ENCODE assay signal across 7 cellular contexts in genomic region chr2:119174216-119174992, GRCh38. TPM values are rescaled to one million over a fixed set of nuclear protein-coding genes. Genes with fewer than 3 reads are reported as not detected.
DNase-seq lines count a peak whose midpoint lies in the region; ATAC-seq and TF ChIP-seq lines count a peak whose summit lies in the region.

No MANE protein-coding gene starts in this region.

- H3K4me3 Mint-ChIP-seq in activated CD8-positive, alpha-beta T cell treated with anti-CD3 and anti-CD28 coated beads for 36 hours, result no peak overlapping the region

- H3K4me1 ChIP-seq in osteoblast (ENCODE audit: insufficient read depth, low read length) (peaks cover 4% of the 10 kb centered on the region), aorta (ENCODE audit: control insufficient read depth in 1 of 2, insufficient read depth in 2 of 2, low read length in 2 of 2) (peaks cover 0 to 1% of the 10 kb centered on the region in 2 donors)

- TF ChIP-seq CTCF in GM12865 (IDR thresholded peaks at IDR 0.05; ENCODE audit: insufficient read depth, low read depth, low read length, missing control alignments) (peak; percentile 89), epithelial cell of esophagus (IDR thresholded peaks at IDR 0.05; ENCODE audit: insufficient read depth, low read depth, low read length, missing control alignments) (peak; percentile 74), osteoblast (IDR thresholded peaks at IDR 0.05; ENCODE audit: extremely low read depth, low read depth, low read length) (peak; percentile 82)
- peak; percentile 83 for TF ChIP-seq CTCF in activated CD8-positive, alpha-beta T cell treated with anti-CD3 and anti-CD28 coated beads for 36 hours (IDR thresholded peaks at IDR 0.05)

- 62 to 65% methylated on average over 22 of the region's 22 CpGs for WGBS in aorta, 2 donors

- no peaks in the 10 kb centered on the region for H3K79me2 ChIP-seq in osteoblast (ENCODE audit: insufficient read depth, low read length)

- H3K9me3 ChIP-seq in osteoblast (ENCODE audit: low read depth, low read length), result no peaks in the 10 kb centered on the region
- H3K9me3 ChIP-seq in aorta (ENCODE audit: control insufficient read depth, low read length), result no peaks in the 10 kb centered on the region

- H3K4me3 ChIP-seq in GM12865 (ENCODE audit: low read depth, low read length) (no peak overlapping the region), epithelial cell of esophagus (ENCODE audit: low read length) (no peak overlapping the region), osteoblast (ENCODE audit: insufficient read depth, low read length) (no peak overlapping the region), aorta (ENCODE audit: low read length in 2 of 2) (no peak overlapping the region)

- POLR2A ChIA-PET in HEK293T (lab: Yijun Ruan, JAX), result no interaction called here
- POLR2A ChIA-PET in activated CD8-positive, alpha-beta T cell treated with anti-CD3 and anti-CD28 coated beads for 36 hours (lab: Charles Lee), result no interaction called here

- no peaks in the 10 kb centered on the region for H3K27me3 Mint-ChIP-seq in activated CD8-positive, alpha-beta T cell treated with anti-CD3 and anti-CD28 coated beads for 36 hours

- peak; percentile 56 for ATAC-seq in activated CD8-positive, alpha-beta T cell treated with anti-CD3 and anti-CD28 coated beads for 36 hours
- no peak for ATAC-seq in aorta (ENCODE audit: low FRiP score)

- H2AFZ ChIP-seq in osteoblast (ENCODE audit: low read length), result no peak overlapping the region

- DNase-seq in GM12865 (ENCODE audit: low read depth) (peak; percentile 61), HEK293T (ENCODE audit: extremely low spot score) (peak; percentile 78), NCI-H2227 treated with DMSO at 0.1 percent for 48 hours (lab: John Stamatoyannopoulos, UW) (peak; percentile 60), epithelial cell of esophagus (ENCODE audit: low read depth) (peak; percentile 56), osteoblast (ENCODE audit: insufficient read length, low spot score, missing footprints) (peak; percentile 88), aorta (no peak)
- peak; percentile 62 for DNase-seq in activated CD8-positive, alpha-beta T cell treated with anti-CD3 and anti-CD28 coated beads for 36 hours

- H3K27ac Mint-ChIP-seq in activated CD8-positive, alpha-beta T cell treated with anti-CD3 and anti-CD28 coated beads for 36 hours, result no peak overlapping the region

- CTCF ChIA-PET in HEK293T (lab: Yijun Ruan, JAX), result interaction anchor here (0.6 to 1.6 kb wide), 4 partner anchors 11 to 146 kb away, joined by 3 to 4 read pairs (median 4); no protein-coding TSS in a partner anchor
- CTCF ChIA-PET in activated CD8-positive, alpha-beta T cell treated with anti-CD3 and anti-CD28 coated beads for 36 hours (lab: Charles Lee), result interaction anchor here (0.7 to 4.6 kb wide), 6 partner anchors 11 to 293 kb away, joined by 3 to 48 read pairs (median 4); no protein-coding TSS in a partner anchor

- H3K36me3 ChIP-seq in osteoblast (ENCODE audit: insufficient read depth, low read length), result no peaks in the 10 kb centered on the region
- no peaks in the 10 kb centered on the region for H3K36me3 ChIP-seq in aorta (ENCODE audit: control insufficient read depth in 1 of 2, insufficient read depth in 2 of 2, low read length in 1 of 2)

- intact Hi-C loops in activated CD8-positive, alpha-beta T cell treated with anti-CD3 and anti-CD28 coated beads for 36 hours (cut with micrococcal nuclease), result loop anchor here (2.0 to 10.0 kb wide), 2 partner anchors 160 to 292 kb away; no protein-coding TSS in a partner anchor
- intact Hi-C loops in aorta (cut with DNase I), result no loop called here

- H3K9me3 Mint-ChIP-seq in activated CD8-positive, alpha-beta T cell treated with anti-CD3 and anti-CD28 coated beads for 36 hours, result no peaks in the 10 kb centered on the region

- no peak overlapping the region for H3K27ac ChIP-seq in osteoblast (ENCODE audit: low read depth, low read length)
- H3K27ac ChIP-seq in aorta (ENCODE audit: low read depth in 1 of 2, low read length in 2 of 2), result no peak overlapping the region

- H3K27me3 ChIP-seq in osteoblast (ENCODE audit: insufficient read depth, low read length), result no peaks in the 10 kb centered on the region
- no peaks in the 10 kb centered on the region for H3K27me3 ChIP-seq in aorta (ENCODE audit: control insufficient read depth in 1 of 2, insufficient read depth in 2 of 2, low read length in 1 of 2)

- no peaks in the 10 kb centered on the region for H3K36me3 Mint-ChIP-seq in activated CD8-positive, alpha-beta T cell treated with anti-CD3 and anti-CD28 coated beads for 36 hours (ENCODE audit: low read depth)

- no peaks in the 10 kb centered on the region for H3K4me1 Mint-ChIP-seq in activated CD8-positive, alpha-beta T cell treated with anti-CD3 and anti-CD28 coated beads for 36 hours (ENCODE audit: low read depth)

- no peak overlapping the region for H3K4me2 ChIP-seq in osteoblast (ENCODE audit: insufficient read depth, low read length)

- H4K20me1 ChIP-seq in osteoblast (ENCODE audit: insufficient read depth, low read length), result no peaks in the 10 kb centered on the region

TF ChIP-seq in HEK293T, 16 proteins besides CTCF, POLR2A, EP300 and RAD21:
- TF ChIP-seq FOXA1 (IDR thresholded peaks at IDR 0.05) (no peak), ELF4 (IDR thresholded peaks at IDR 0.05) (no peak), TARDBP (IDR thresholded peaks at IDR 0.05) (no peak), CTBP1 (IDR thresholded peaks at IDR 0.05; ENCODE audit: borderline replicate concordance) (no peak), L3MBTL2 (conservative IDR thresholded peaks at IDR 0.05) (no peak)

RNA-seq across cellular contexts. Expression of gene C1QL2, which starts 15.9 kb away (rescaled TPM):
- total RNA-seq in activated CD8-positive, alpha-beta T cell treated with anti-CD3 and anti-CD28 coated beads for 36 hours, result not detected
- total RNA-seq in osteoblast, result not detected in 2 replicates
- not detected for total RNA-seq in aorta
- polyA plus RNA-seq in aorta, result under 1 TPM in 1 of 2 donors, not detected in 1; 0.10 TPM

RNA-seq across cellular contexts. Expression of gene STEAP3, which starts 49.2 kb away (rescaled TPM):
- total RNA-seq in activated CD8-positive, alpha-beta T cell treated with anti-CD3 and anti-CD28 coated beads for 36 hours, result under 1 TPM; 0.18 to 0.34 TPM
- total RNA-seq in osteoblast (27.4 and 40.9 TPM in 2 replicates), aorta (10 to 100 TPM in 1 of 2 donors, 1 to 10 TPM in 1; 8.0 to 20.3 TPM)
- 1 to 10 TPM; 1.9 to 4.6 TPM for polyA plus RNA-seq in aorta

Comparison
In these comparisons a context has a peak if more than half of its experiments do, and no peak if none do; other contexts are left out.
1. DNase-seq: peak in GM12865 (single experiment), HEK293T (single experiment), NCI-H2227 treated with DMSO at 0.1 percent for 48 hours (single experiment), activated CD8-positive, alpha-beta T cell treated with anti-CD3 and anti-CD28 coated beads for 36 hours (single experiment), epithelial cell of esophagus (single experiment) and osteoblast (single experiment); none in aorta (0 of 2).
2. RNA of gene STEAP3, which starts 49.2 kb away (total RNA-seq): 27.4 to 40.9 TPM in osteoblast and 8.0 to 20.3 TPM in aorta; 0.18 to 0.34 TPM in activated CD8-positive, alpha-beta T cell treated with anti-CD3 and anti-CD28 coated beads for 36 hours; every median in the first group is over 4 times any median in the second.
3. Peak in every context shown above with its lines, with median percentiles within 50 percentile points of each other: CTCF ChIP-seq.